Comparison of ENCODE assay signal across 1 cellular context in genomic region chr2:42167458-42167857, GRCh38.
TF ChIP-seq lines count a peak whose summit lies in the region.

No MANE protein-coding gene starts in this region.

TF ChIP-seq in HepG2, 621 proteins besides CTCF, POLR2A, EP300 and RAD21:
- peak; percentile 16; the same call in 1 of the 2 replicates for TF ChIP-seq SAP130 (CRISPR knock-in tag; IDR thresholded peaks at IDR 0.05; ENCODE audit: low read depth)
- peak; percentile 79 for TF ChIP-seq TEAD3 (CRISPR knock-in tag; optimal IDR thresholded peaks at IDR 0.05; ENCODE audit: borderline replicate concordance)
- TF ChIP-seq PRPF4 (IDR thresholded peaks at IDR 0.05; ENCODE audit: low read depth, low read length, poor library complexity, severe bottlenecking): no peak
- peak; percentile 41; the same call in 1 of the 2 replicates for TF ChIP-seq ZMYM4 (CRISPR knock-in tag; IDR thresholded peaks at IDR 0.05)
- TF ChIP-seq ZNF589 (CRISPR knock-in tag; conservative IDR thresholded peaks at IDR 0.05): no peak
- no peak for TF ChIP-seq ZNF891 (CRISPR knock-in tag; IDR thresholded peaks at IDR 0.05)
- no peak for TF ChIP-seq LCORL (IDR thresholded peaks at IDR 0.05)
- peak; percentile 29; the same call in 1 of the 2 replicates for TF ChIP-seq LCORL (CRISPR knock-in tag; IDR thresholded peaks at IDR 0.05)
- TF ChIP-seq, protein P1, sequence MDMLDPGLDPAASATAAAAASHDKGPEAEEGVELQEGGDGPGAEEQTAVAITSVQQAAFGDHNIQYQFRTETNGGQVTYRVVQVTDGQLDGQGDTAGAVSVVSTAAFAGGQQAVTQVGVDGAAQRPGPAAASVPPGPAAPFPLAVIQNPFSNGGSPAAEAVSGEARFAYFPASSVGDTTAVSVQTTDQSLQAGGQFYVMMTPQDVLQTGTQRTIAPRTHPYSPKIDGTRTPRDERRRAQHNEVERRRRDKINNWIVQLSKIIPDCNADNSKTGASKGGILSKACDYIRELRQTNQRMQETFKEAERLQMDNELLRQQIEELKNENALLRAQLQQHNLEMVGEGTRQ (IDR thresholded peaks at IDR 0.05; ENCODE audit: low read depth, low read length): peak; percentile 62
- TF ChIP-seq, protein P1 (CRISPR knock-in tag; IDR thresholded peaks at IDR 0.05; ENCODE audit: borderline replicate concordance): peak; percentile 75; the same call in 1 of the 2 replicates
- no peak for TF ChIP-seq FOXC1 (CRISPR knock-in tag; IDR thresholded peaks at IDR 0.05; ENCODE audit: borderline replicate concordance)
- TF ChIP-seq, protein P2, sequence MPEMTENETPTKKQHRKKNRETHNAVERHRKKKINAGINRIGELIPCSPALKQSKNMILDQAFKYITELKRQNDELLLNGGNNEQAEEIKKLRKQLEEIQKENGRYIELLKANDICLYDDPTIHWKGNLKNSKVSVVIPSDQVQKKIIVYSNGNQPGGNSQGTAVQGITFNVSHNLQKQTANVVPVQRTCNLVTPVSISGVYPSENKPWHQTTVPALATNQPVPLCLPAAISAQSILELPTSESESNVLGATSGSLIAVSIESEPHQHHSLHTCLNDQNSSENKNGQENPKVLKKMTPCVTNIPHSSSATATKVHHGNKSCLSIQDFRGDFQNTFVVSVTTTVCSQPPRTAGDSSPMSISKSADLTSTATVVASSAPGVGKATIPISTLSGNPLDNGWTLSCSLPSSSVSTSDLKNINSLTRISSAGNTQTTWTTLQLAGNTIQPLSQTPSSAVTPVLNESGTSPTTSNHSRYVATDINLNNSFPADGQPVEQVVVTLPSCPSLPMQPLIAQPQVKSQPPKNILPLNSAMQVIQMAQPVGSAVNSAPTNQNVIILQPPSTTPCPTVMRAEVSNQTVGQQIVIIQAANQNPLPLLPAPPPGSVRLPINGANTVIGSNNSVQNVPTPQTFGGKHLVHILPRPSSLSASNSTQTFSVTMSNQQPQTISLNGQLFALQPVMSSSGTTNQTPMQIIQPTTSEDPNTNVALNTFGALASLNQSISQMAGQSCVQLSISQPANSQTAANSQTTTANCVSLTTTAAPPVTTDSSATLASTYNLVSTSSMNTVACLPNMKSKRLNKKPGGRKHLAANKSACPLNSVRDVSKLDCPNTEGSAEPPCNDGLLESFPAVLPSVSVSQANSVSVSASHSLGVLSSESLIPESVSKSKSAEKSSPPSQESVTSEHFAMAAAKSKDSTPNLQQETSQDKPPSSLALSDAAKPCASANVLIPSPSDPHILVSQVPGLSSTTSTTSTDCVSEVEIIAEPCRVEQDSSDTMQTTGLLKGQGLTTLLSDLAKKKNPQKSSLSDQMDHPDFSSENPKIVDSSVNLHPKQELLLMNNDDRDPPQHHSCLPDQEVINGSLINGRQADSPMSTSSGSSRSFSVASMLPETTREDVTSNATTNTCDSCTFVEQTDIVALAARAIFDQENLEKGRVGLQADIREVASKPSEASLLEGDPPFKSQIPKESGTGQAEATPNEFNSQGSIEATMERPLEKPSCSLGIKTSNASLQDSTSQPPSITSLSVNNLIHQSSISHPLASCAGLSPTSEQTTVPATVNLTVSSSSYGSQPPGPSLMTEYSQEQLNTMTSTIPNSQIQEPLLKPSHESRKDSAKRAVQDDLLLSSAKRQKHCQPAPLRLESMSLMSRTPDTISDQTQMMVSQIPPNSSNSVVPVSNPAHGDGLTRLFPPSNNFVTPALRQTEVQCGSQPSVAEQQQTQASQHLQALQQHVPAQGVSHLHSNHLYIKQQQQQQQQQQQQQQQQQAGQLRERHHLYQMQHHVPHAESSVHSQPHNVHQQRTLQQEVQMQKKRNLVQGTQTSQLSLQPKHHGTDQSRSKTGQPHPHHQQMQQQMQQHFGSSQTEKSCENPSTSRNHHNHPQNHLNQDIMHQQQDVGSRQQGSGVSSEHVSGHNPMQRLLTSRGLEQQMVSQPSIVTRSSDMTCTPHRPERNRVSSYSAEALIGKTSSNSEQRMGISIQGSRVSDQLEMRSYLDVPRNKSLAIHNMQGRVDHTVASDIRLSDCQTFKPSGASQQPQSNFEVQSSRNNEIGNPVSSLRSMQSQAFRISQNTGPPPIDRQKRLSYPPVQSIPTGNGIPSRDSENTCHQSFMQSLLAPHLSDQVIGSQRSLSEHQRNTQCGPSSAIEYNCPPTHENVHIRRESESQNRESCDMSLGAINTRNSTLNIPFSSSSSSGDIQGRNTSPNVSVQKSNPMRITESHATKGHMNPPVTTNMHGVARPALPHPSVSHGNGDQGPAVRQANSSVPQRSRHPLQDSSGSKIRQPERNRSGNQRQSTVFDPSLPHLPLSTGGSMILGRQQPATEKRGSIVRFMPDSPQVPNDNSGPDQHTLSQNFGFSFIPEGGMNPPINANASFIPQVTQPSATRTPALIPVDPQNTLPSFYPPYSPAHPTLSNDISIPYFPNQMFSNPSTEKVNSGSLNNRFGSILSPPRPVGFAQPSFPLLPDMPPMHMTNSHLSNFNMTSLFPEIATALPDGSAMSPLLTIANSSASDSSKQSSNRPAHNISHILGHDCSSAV (CRISPR knock-in tag; IDR thresholded peaks at IDR 0.05; ENCODE audit: borderline replicate concordance): no peak
TF ChIP-seq in HepG2: peak in this region for 5.
